In the genomic region with DNA sequence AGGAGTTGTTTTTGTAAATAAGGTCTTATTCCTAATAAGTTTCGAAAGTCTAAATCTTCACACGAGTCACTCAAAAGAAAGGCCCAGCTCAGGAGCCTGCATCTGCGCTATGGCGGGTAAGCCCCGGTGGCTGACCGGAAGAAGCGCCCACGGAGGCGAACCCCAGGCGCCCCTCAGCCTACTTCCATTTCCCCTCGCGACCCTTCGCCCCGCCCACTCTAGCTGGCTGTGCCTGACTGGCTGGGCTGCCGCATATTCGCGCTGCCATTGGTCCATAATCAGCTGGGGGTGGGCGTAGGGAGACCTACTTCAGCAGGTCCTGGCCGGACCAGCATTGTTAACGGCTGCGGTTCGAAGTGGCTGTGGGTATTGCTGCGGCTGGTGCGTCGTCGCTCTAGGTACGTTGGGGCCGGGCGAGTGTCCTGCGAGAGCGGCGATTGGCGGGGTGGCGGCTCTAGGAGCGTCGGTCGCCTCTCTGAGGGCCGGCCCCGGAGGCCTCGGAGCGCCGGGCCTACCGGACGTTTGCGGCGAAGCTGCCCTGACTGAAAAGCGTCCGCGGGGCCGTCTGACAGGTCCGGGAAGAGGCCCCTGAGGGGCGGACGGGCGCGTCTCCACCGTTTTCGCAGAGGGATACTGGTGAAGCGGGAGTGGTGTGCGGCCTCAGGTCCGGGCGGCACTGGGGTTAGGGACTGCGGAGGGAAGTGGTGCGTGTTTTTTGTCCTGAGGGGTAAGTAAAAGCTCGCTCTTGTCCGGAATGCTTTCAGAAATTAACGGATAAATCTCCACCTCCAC, we compare ENCODE assay signal across 1 cellular context.
TF ChIP-seq lines count a peak whose summit lies in the region.

A gene with protein sequence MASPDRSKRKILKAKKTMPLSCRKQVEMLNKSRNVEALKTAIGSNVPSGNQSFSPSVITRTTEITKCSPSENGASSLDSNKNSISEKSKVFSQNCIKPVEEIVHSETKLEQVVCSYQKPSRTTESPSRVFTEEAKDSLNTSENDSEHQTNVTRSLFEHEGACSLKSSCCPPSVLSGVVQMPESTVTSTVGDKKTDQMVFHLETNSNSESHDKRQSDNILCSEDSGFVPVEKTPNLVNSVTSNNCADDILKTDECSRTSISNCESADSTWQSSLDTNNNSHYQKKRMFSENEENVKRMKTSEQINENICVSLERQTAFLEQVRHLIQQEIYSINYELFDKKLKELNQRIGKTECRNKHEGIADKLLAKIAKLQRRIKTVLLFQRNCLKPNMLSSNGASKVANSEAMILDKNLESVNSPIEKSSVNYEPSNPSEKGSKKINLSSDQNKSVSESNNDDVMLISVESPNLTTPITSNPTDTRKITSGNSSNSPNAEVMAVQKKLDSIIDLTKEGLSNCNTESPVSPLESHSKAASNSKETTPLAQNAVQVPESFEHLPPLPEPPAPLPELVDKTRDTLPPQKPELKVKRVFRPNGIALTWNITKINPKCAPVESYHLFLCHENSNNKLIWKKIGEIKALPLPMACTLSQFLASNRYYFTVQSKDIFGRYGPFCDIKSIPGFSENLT (plus strand): TSS at position 337 of the 792 bp plus-strand sequence. CDS start 44,560 bp downstream, outside the sequence.

TF ChIP-seq in K562, 482 proteins besides CTCF, POLR2A, EP300 and RAD21 (continued from another document and continues in another):
- TF ChIP-seq, protein P1, sequence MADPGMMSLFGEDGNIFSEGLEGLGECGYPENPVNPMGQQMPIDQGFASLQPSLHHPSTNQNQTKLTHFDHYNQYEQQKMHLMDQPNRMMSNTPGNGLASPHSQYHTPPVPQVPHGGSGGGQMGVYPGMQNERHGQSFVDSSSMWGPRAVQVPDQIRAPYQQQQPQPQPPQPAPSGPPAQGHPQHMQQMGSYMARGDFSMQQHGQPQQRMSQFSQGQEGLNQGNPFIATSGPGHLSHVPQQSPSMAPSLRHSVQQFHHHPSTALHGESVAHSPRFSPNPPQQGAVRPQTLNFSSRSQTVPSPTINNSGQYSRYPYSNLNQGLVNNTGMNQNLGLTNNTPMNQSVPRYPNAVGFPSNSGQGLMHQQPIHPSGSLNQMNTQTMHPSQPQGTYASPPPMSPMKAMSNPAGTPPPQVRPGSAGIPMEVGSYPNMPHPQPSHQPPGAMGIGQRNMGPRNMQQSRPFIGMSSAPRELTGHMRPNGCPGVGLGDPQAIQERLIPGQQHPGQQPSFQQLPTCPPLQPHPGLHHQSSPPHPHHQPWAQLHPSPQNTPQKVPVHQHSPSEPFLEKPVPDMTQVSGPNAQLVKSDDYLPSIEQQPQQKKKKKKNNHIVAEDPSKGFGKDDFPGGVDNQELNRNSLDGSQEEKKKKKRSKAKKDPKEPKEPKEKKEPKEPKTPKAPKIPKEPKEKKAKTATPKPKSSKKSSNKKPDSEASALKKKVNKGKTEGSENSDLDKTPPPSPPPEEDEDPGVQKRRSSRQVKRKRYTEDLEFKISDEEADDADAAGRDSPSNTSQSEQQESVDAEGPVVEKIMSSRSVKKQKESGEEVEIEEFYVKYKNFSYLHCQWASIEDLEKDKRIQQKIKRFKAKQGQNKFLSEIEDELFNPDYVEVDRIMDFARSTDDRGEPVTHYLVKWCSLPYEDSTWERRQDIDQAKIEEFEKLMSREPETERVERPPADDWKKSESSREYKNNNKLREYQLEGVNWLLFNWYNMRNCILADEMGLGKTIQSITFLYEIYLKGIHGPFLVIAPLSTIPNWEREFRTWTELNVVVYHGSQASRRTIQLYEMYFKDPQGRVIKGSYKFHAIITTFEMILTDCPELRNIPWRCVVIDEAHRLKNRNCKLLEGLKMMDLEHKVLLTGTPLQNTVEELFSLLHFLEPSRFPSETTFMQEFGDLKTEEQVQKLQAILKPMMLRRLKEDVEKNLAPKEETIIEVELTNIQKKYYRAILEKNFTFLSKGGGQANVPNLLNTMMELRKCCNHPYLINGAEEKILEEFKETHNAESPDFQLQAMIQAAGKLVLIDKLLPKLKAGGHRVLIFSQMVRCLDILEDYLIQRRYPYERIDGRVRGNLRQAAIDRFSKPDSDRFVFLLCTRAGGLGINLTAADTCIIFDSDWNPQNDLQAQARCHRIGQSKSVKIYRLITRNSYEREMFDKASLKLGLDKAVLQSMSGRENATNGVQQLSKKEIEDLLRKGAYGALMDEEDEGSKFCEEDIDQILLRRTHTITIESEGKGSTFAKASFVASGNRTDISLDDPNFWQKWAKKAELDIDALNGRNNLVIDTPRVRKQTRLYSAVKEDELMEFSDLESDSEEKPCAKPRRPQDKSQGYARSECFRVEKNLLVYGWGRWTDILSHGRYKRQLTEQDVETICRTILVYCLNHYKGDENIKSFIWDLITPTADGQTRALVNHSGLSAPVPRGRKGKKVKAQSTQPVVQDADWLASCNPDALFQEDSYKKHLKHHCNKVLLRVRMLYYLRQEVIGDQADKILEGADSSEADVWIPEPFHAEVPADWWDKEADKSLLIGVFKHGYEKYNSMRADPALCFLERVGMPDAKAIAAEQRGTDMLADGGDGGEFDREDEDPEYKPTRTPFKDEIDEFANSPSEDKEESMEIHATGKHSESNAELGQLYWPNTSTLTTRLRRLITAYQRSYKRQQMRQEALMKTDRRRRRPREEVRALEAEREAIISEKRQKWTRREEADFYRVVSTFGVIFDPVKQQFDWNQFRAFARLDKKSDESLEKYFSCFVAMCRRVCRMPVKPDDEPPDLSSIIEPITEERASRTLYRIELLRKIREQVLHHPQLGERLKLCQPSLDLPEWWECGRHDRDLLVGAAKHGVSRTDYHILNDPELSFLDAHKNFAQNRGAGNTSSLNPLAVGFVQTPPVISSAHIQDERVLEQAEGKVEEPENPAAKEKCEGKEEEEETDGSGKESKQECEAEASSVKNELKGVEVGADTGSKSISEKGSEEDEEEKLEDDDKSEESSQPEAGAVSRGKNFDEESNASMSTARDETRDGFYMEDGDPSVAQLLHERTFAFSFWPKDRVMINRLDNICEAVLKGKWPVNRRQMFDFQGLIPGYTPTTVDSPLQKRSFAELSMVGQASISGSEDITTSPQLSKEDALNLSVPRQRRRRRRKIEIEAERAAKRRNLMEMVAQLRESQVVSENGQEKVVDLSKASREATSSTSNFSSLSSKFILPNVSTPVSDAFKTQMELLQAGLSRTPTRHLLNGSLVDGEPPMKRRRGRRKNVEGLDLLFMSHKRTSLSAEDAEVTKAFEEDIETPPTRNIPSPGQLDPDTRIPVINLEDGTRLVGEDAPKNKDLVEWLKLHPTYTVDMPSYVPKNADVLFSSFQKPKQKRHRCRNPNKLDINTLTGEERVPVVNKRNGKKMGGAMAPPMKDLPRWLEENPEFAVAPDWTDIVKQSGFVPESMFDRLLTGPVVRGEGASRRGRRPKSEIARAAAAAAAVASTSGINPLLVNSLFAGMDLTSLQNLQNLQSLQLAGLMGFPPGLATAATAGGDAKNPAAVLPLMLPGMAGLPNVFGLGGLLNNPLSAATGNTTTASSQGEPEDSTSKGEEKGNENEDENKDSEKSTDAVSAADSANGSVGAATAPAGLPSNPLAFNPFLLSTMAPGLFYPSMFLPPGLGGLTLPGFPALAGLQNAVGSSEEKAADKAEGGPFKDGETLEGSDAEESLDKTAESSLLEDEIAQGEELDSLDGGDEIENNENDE (IDR thresholded peaks at IDR 0.05; ENCODE audit: low read depth, low read length): no peak
- peak; percentile 64 for TF ChIP-seq FIP1L1 (IDR thresholded peaks at IDR 0.05; ENCODE audit: low read depth, low read length, poor library complexity, severe bottlenecking)
- peak; percentile 13; the same call in 1 of the 2 replicates for TF ChIP-seq RAD51 (IDR thresholded peaks at IDR 0.05; ENCODE audit: borderline replicate concordance, low read depth)
- TF ChIP-seq SETDB1 (IDR thresholded peaks at IDR 0.05; ENCODE audit: low read length): no peak
- TF ChIP-seq, protein P2, sequence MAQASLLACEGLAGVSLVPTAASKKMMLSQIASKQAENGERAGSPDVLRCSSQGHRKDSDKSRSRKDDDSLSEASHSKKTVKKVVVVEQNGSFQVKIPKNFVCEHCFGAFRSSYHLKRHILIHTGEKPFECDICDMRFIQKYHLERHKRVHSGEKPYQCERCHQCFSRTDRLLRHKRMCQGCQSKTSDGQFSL (CRISPR knock-in tag; IDR thresholded peaks at IDR 0.05): no peak
- TF ChIP-seq, protein P2 (tag; IDR thresholded peaks at IDR 0.05): no peak
- TF ChIP-seq GTF2F1 (IDR thresholded peaks at IDR 0.05; ENCODE audit: low read depth, low read length): peak; percentile 94
- TF ChIP-seq HMG20A (CRISPR knock-in tag; conservative IDR thresholded peaks at IDR 0.05): no peak
- TF ChIP-seq SRSF3 (IDR thresholded peaks at IDR 0.05; ENCODE audit: insufficient read depth, low read length): no peak
- TF ChIP-seq EP400 (IDR thresholded peaks at IDR 0.05): peak; percentile 73
- no peak for TF ChIP-seq ZC3H11A (IDR thresholded peaks at IDR 0.05; ENCODE audit: low read depth, low read length)
- TF ChIP-seq CREBBP (IDR thresholded peaks at IDR 0.05; ENCODE audit: low read depth, low read length): no peak
- TF ChIP-seq ADNP (tag; IDR thresholded peaks at IDR 0.05): peak; percentile 79; the same call in 1 of the 2 replicates
- no peak for TF ChIP-seq ZNF785 (CRISPR knock-in tag; IDR thresholded peaks at IDR 0.05)
- peak; percentile 44 for TF ChIP-seq SAP30 (IDR thresholded peaks at IDR 0.05; ENCODE audit: borderline replicate concordance, insufficient read depth, low read depth, low read length, poor library complexity, severe bottlenecking)
- no peak for TF ChIP-seq ZNF121 (CRISPR knock-in tag; conservative IDR thresholded peaks at IDR 0.05)
- TF ChIP-seq TAF1 (IDR thresholded peaks at IDR 0.05; ENCODE audit: control insufficient read depth, extremely low read depth, insufficient read depth, low read length, severe bottlenecking): peak; percentile 93
- 0 out of 2 replicates have a peak, but pooled peaks have one; percentile 9 for TF ChIP-seq SAFB (IDR thresholded peaks at IDR 0.05; ENCODE audit: borderline replicate concordance, low read depth, low read length)
- peak; percentile 98 for TF ChIP-seq ZNF316 (IDR thresholded peaks at IDR 0.05)
- TF ChIP-seq, protein P3, sequence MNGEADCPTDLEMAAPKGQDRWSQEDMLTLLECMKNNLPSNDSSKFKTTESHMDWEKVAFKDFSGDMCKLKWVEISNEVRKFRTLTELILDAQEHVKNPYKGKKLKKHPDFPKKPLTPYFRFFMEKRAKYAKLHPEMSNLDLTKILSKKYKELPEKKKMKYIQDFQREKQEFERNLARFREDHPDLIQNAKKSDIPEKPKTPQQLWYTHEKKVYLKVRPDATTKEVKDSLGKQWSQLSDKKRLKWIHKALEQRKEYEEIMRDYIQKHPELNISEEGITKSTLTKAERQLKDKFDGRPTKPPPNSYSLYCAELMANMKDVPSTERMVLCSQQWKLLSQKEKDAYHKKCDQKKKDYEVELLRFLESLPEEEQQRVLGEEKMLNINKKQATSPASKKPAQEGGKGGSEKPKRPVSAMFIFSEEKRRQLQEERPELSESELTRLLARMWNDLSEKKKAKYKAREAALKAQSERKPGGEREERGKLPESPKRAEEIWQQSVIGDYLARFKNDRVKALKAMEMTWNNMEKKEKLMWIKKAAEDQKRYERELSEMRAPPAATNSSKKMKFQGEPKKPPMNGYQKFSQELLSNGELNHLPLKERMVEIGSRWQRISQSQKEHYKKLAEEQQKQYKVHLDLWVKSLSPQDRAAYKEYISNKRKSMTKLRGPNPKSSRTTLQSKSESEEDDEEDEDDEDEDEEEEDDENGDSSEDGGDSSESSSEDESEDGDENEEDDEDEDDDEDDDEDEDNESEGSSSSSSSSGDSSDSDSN (IDR thresholded peaks at IDR 0.05; ENCODE audit: borderline replicate concordance in 1 of 2, low read depth in 2 of 2, low read length in 2 of 2): peak; percentile 81 to 88; a peak in 2 of 4 replicates
- TF ChIP-seq, protein P4, sequence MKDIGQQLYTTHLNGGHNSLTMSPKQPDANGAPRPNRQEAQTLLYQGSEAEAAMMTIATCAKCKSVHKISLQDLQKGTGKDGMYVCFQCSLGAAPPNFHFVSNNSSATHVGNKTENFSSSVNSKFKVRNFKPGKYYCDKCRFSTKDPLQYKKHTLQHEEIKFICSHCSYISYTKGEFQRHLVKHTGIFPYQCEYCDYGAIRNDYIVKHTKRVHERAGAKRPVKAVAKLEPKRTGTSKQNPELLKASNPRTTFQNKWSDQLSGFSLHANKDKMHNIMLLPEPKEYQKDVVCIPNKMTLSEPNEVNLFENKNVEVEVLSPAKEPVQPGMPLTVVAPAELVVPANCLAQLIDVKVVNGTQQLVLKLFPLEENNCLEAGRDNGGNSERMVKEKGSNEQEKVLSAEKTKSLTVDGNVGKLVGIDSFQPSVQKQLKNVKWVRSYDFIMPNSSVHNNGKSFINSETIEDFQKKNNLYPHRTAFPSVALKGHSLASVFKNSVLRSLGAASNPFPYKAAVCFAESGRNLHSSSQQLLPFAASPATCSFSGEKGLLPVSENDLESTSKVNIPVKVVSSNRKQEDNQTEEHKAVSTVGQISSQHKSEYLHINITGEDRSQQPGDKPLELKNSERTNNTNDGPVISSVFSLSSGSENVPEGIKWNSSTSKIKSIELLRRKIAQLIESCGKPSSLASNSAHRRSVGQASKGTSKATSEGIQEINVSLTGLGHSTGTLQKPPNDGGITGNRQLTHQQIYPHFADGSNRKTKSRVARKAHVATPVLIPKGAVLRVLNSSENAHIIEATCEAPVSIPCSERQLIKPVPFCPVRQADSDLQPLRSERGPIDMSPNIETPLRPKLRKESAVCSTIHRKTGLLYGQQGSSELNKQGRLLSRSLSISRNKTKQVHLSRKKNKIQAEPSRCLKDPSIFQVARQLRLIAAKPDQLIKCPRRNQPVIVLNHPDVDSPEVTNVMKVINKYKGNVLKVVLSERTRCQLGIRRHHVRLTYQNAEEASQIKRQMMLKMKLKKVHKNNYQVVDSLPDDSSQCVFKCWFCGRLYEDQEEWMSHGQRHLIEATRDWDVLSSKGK (CRISPR knock-in tag; IDR thresholded peaks at IDR 0.05): no peak
- TF ChIP-seq HCFC1 (IDR thresholded peaks at IDR 0.05; ENCODE audit: low read depth, low read length): 0 out of 2 replicates have a peak, but pooled peaks have one; percentile 39
- peak; percentile 90 for TF ChIP-seq POLR2AphosphoS5 (IDR thresholded peaks at IDR 0.05; ENCODE audit: control insufficient read depth, insufficient read depth, low read depth, low read length)
- TF ChIP-seq, protein P5, sequence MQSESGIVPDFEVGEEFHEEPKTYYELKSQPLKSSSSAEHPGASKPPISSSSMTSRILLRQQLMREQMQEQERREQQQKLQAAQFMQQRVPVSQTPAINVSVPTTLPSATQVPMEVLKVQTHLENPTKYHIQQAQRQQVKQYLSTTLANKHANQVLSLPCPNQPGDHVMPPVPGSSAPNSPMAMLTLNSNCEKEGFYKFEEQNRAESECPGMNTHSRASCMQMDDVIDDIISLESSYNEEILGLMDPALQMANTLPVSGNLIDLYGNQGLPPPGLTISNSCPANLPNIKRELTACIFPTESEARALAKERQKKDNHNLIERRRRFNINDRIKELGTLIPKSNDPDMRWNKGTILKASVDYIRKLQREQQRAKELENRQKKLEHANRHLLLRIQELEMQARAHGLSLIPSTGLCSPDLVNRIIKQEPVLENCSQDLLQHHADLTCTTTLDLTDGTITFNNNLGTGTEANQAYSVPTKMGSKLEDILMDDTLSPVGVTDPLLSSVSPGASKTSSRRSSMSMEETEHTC (IDR thresholded peaks at IDR 0.05): no peak; the same call in 1 of the 2 replicates
- no peak for TF ChIP-seq DIDO1 (tag; IDR thresholded peaks at IDR 0.05; ENCODE audit: low read depth)
- peak; percentile 99 for TF ChIP-seq SUPT5H (IDR thresholded peaks at IDR 0.05)
